8 cellular contexts compared by ENCODE assay signal in genomic region chr11:62882811-62883496, GRCh38. TPM values are rescaled to one million over a fixed set of nuclear protein-coding genes. Genes with fewer than 3 reads are reported as not detected.
DNase-seq lines count a peak whose midpoint lies in the region; ATAC-seq, FAIRE-seq and TF ChIP-seq lines count a peak whose summit lies in the region.

No MANE protein-coding gene starts in this region.

- H3K9ac ChIP-seq in HUES64 (ENCODE audit: low read depth, low read length) (peak overlapping the region; percentile 97), mucosa of stomach (ENCODE audit: low read length) (peak overlapping the region; percentile 99)

- no peak for TF ChIP-seq CTCF in A549 (IDR thresholded peaks at IDR 0.05)

- H3K4me1 ChIP-seq in A549 (peaks cover 66% of the 10 kb centered on the region), HUES64 (ENCODE audit: insufficient read depth, low read length) (peaks cover 26% of the 10 kb centered on the region), mucosa of stomach (ENCODE audit: control insufficient read depth, insufficient read depth, low read length) (peaks cover 42% of the 10 kb centered on the region)

- FAIRE-seq in A549 (lab: Jason Lieb, UNC) = no peak

- CTCF ChIA-PET in A549 (lab: Yijun Ruan, JAX) = interaction anchor here (1.1 to 6.1 kb wide), 5 partner anchors 14 to 96 kb away, joined by 3 to 42 read pairs (median 4); no protein-coding TSS in a partner anchor

- H3K4me3 ChIP-seq in A549 (peak overlapping the region; percentile 89), HUES64 (ENCODE audit: low read length) (peak overlapping the region; percentile 81), mucosa of stomach (ENCODE audit: low read length) (peak overlapping the region; percentile 1)

- no peak for TF ChIP-seq POLR2A in A549 (IDR thresholded peaks at IDR 0.05; ENCODE audit: low read length)

- H3K27me3 ChIP-seq in HUES64 (ENCODE audit: insufficient read depth, low read length) (no peaks in the 10 kb centered on the region), mucosa of stomach (ENCODE audit: control insufficient read depth, insufficient read depth, low read length) (no peaks in the 10 kb centered on the region)

- DNase-seq in A549 (ENCODE audit: low read depth in 1 of 2, low spot score in 1 of 2) = no peak
- DNase-seq in caudate nucleus (lab: John Stamatoyannopoulos, UW) = no peak
- no peak for DNase-seq in NCI-H524 treated with DMSO at 0.1 percent for 48 hours (lab: John Stamatoyannopoulos, UW)
- no peak for DNase-seq in inferior parietal cortex (ENCODE audit: extremely low spot score)
- no peak for DNase-seq in DMS 273 (lab: John Stamatoyannopoulos, UW; ENCODE audit: unreplicated experiment)
- no peak for DNase-seq in DMS53 treated with DMSO at 0.1 percent for 48 hours (lab: John Stamatoyannopoulos, UW; ENCODE audit: unreplicated experiment)

- H3K27ac ChIP-seq in A549 (peak overlapping the region; percentile 97 to 100), HUES64 (ENCODE audit: low read depth, low read length) (peak overlapping the region; percentile 100), caudate nucleus (ENCODE audit: low read depth, low read length) (peak overlapping the region; percentile 95)

- TF ChIP-seq EP300 in A549 (IDR thresholded peaks at IDR 0.05) = no peak

- no peak for TF ChIP-seq RAD21 in A549 (conservative IDR thresholded peaks at IDR 0.05 in 1 of 2, IDR thresholded peaks at IDR 0.05 in 1 of 2)

- no peaks in the 10 kb centered on the region for H3K9me3 ChIP-seq in A549
- H3K9me3 ChIP-seq in HUES64 (ENCODE audit: insufficient read depth, low read depth, low read length) = no peaks in the 10 kb centered on the region
- H3K9me3 ChIP-seq in mucosa of stomach (ENCODE audit: control insufficient read depth, low read length) = no peaks in the 10 kb centered on the region

- POLR2A ChIA-PET in A549 (lab: Yijun Ruan, JAX) = interaction anchor here (1.0 to 3.2 kb wide), 4 partner anchors 12 to 42 kb away, joined by 3 to 48 read pairs (median 26); partner anchors contain the start of gene WDR74

- H3K4me2 ChIP-seq in A549 = peak overlapping the region; percentile 95

- WGBS in A549 (ENCODE audit: missing lambda C conversion rate) = 53% methylated on average over 5 of the region's 5 CpGs
- WGBS in HUES64 = 78% methylated on average over 5 of the region's 5 CpGs

- ATAC-seq in A549 = no peak

- H3K36me3 ChIP-seq in HUES64 (ENCODE audit: insufficient read depth, low read length) (peaks cover 79% of the 10 kb centered on the region), mucosa of stomach (ENCODE audit: control insufficient read depth, insufficient read depth, low read length) (peaks cover 38% of the 10 kb centered on the region)

TF ChIP-seq in A549, 52 proteins besides CTCF, POLR2A, EP300 and RAD21:
- TF ChIP-seq HEYL (CRISPR knock-in tag; IDR thresholded peaks at IDR 0.05) = no peak

RNA-seq across cellular contexts. Expression of gene SLC3A2, which starts 2.3 kb away (rescaled TPM):
- polyA plus RNA-seq in A549 (2011; rRNA removed) (1,064 and 1,133 TPM in 2 replicates), A549 (2017; fragmentation: RNase III; extraction: RNeasy Plus Mini Kit Qiagen cat#74134 plus additional on column Dnase treatment) (906 to 1,102 TPM (median 1,007 TPM) in 3 replicates)
- 1,069 and 1,103 TPM in 2 replicates for polyA plus RNA-seq in A549 (2012; cell fraction: cytosol; rRNA removed)
- polyA plus RNA-seq in A549 (2012; cell fraction: nucleus; rRNA removed) = 2,860 and 2,938 TPM in 2 replicates
- 561 and 608 TPM in 2 replicates for polyA minus RNA-seq in A549 (2011; rRNA and poly(A)+ RNA removed)
- 192 TPM for polyA plus RNA-seq in HUES64 (2013, experiment 1 of 2)
- polyA plus RNA-seq in HUES64 (2013, experiment 2 of 2) = 181 TPM

RNA-seq across cellular contexts. Expression of gene CHRM1, which starts 38.2 kb away (rescaled TPM):
- polyA plus RNA-seq in A549 (2011; rRNA removed) (not detected in 2 replicates), A549 (2017; fragmentation: RNase III; extraction: RNeasy Plus Mini Kit Qiagen cat#74134 plus additional on column Dnase treatment) (not detected in 3 replicates)
- not detected in 2 replicates for polyA plus RNA-seq in A549 (2012; cell fraction: cytosol; rRNA removed)
- polyA plus RNA-seq in A549 (2012; cell fraction: nucleus; rRNA removed) = not detected in 2 replicates
- not detected in 2 replicates for polyA minus RNA-seq in A549 (2011; rRNA and poly(A)+ RNA removed)
- 0.05 TPM for polyA plus RNA-seq in HUES64 (2013, experiment 1 of 2)
- not detected for polyA plus RNA-seq in HUES64 (2013, experiment 2 of 2)

RNA-seq across cellular contexts. Expression of gene WDR74, which starts 43.6 kb away (rescaled TPM):
- polyA plus RNA-seq in A549 (2011; rRNA removed) (47.6 and 52.9 TPM in 2 replicates), A549 (2017; fragmentation: RNase III; extraction: RNeasy Plus Mini Kit Qiagen cat#74134 plus additional on column Dnase treatment) (88.9 to 100 TPM (median 90.6 TPM) in 3 replicates)
- 130 and 135 TPM in 2 replicates for polyA plus RNA-seq in A549 (2012; cell fraction: cytosol; rRNA removed)
- polyA plus RNA-seq in A549 (2012; cell fraction: nucleus; rRNA removed) = 216 and 240 TPM in 2 replicates
- polyA minus RNA-seq in A549 (2011; rRNA and poly(A)+ RNA removed) = 79.9 and 130 TPM in 2 replicates
- 228 TPM for polyA plus RNA-seq in HUES64 (2013, experiment 1 of 2)
- polyA plus RNA-seq in HUES64 (2013, experiment 2 of 2) = 286 TPM

RNA-seq across cellular contexts. Expression of gene TEX54, which starts 50.3 kb away (rescaled TPM):
- not detected in 2 replicates for polyA plus RNA-seq in A549 (2011; rRNA removed)
- polyA plus RNA-seq in A549 (2012; cell fraction: cytosol; rRNA removed) = not detected in 2 replicates
- polyA plus RNA-seq in A549 (2012; cell fraction: nucleus; rRNA removed) = 0.39 TPM in 1 of 2 replicates, not detected in the other
- not detected in 3 replicates for polyA plus RNA-seq in A549 (2017; fragmentation: RNase III; extraction: RNeasy Plus Mini Kit Qiagen cat#74134 plus additional on column Dnase treatment)
- not detected in 2 replicates for polyA minus RNA-seq in A549 (2011; rRNA and poly(A)+ RNA removed)
- polyA plus RNA-seq in HUES64 (2013, experiment 1 of 2) = not detected
- not detected for polyA plus RNA-seq in HUES64 (2013, experiment 2 of 2)

RNA-seq across cellular contexts. Expression of gene STX5, which starts 51.1 kb away (rescaled TPM):
- 30.3 and 32.3 TPM in 2 replicates for polyA plus RNA-seq in A549 (2011; rRNA removed)
- polyA plus RNA-seq in A549 (2012; cell fraction: cytosol; rRNA removed) = 16.3 and 20.3 TPM in 2 replicates
- polyA plus RNA-seq in A549 (2012; cell fraction: nucleus; rRNA removed) = 14.0 and 14.4 TPM in 2 replicates
- polyA plus RNA-seq in A549 (2017; fragmentation: RNase III; extraction: RNeasy Plus Mini Kit Qiagen cat#74134 plus additional on column Dnase treatment) = 16.8 to 21.0 TPM (median 19.5 TPM) in 3 replicates
- 43.6 and 47.7 TPM in 2 replicates for polyA minus RNA-seq in A549 (2011; rRNA and poly(A)+ RNA removed)
- polyA plus RNA-seq in HUES64 (2013, experiment 1 of 2) = 18.5 TPM
- polyA plus RNA-seq in HUES64 (2013, experiment 2 of 2) = 23.5 TPM

Comparison
In these comparisons a context has a peak if more than half of its experiments do, and no peak if none do; other contexts are left out.
1. H3K4me3 ChIP-seq: peak in every context shown above with its lines; median percentile 89 in A549; 81 in HUES64; 1 in mucosa of stomach.